Comparison of ENCODE assay signal across 8 cellular contexts in the genomic region with DNA sequence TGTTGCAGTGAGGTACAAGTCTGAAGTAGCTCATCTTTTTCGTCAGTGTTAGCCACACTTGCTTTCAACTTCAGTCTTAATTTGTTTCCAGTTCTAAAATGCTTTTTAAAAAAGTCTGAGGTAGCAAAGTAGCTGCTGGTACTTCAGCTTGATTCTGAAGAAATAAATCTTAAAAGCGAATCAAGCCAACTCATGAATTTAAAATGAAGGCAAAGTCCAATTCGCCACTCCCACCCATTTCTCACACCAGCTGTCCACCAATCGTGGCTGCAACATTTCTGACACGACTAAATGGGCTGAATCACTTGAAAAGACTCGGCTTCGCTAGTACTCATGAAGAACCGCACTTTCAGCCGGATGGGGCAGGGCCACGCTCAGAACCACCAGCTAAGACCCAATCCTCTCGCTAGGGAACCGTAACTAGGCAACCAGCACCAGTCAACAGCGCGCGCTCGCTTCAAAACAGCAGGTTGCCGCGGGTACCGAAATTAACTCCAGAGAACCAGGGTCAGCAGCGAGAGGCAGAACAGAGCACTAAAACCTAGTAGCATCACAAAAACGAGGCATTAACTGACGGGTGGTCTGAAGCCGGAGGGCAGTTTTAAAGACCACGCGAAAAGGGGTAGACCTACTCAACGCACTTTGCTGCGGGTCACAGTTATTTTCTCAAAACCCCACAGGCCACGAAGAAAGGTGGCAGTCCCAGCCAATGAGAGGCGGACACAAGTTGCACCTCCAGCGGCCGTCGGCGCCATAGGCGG. TPM values are rescaled to one million over a fixed set of nuclear protein-coding genes. Genes with fewer than 3 reads are reported as not detected.
A peak's percentile ranks its signal among the peaks of the same experiment; 100 is the strongest.
DNase-seq lines count a peak whose midpoint lies in the region; ATAC-seq and TF ChIP-seq lines count a peak whose summit lies in the region.

No MANE protein-coding gene starts in this region.

- no peaks in the 10 kb centered on the region for H3K9me3 ChIP-seq in body of pancreas
- H3K9me3 ChIP-seq in sigmoid colon, result no peaks in the 10 kb centered on the region

- intact Hi-C loops in body of pancreas (cut with DNase I), result no loop called here
- intact Hi-C loops in sigmoid colon (cut with DNase I), result loop anchor here (2.0 kb wide), 1 partner anchor 38 kb away; the partner anchor contains the start of gene MTFR2

- peak overlapping the region; percentile 89 for H3K4me3 ChIP-seq in GM08714 (ENCODE audit: low read length)
- H3K4me3 ChIP-seq in body of pancreas, result peak overlapping the region; percentile 65 to 98
- H3K4me3 ChIP-seq in sigmoid colon, result peak overlapping the region; percentile 78 to 99 (median 80)

- TF ChIP-seq POLR2A in body of pancreas (IDR thresholded peaks at IDR 0.05) (no peak), sigmoid colon (IDR thresholded peaks at IDR 0.05) (no peak)

- peak; percentile 34 for ATAC-seq in HG02588 (IDR thresholded peaks at IDR 0.05; ENCODE audit: unreplicated experiment)
- peak; percentile 43 for ATAC-seq in body of pancreas
- no peak for ATAC-seq in GM18858 (IDR thresholded peaks at IDR 0.05; ENCODE audit: unreplicated experiment)

- H3K27ac ChIP-seq in body of pancreas (peak overlapping the region; percentile 97 to 100 (median 100)), sigmoid colon (peak overlapping the region; percentile 97 to 100 (median 98))

- H3K27me3 ChIP-seq in body of pancreas (no peaks in the 10 kb centered on the region), sigmoid colon (no peaks in the 10 kb centered on the region)

- TF ChIP-seq CTCF in body of pancreas (IDR thresholded peaks at IDR 0.05) (peak in 3 of 7 experiments; percentile 47 to 64 (median 57)), sigmoid colon (IDR thresholded peaks at IDR 0.05) (peak in 3 of 4 experiments; percentile 34 to 59 (median 47))

- H3K36me3 ChIP-seq in body of pancreas (replicated peaks in 1 of 2; ENCODE audit: insufficient read depth in 1 of 2, low read depth in 2 of 2) (no peaks in the 10 kb centered on the region), sigmoid colon (no peaks in the 10 kb centered on the region)

- TF ChIP-seq EP300 in sigmoid colon (IDR thresholded peaks at IDR 0.05), result no peak

- H3K4me1 ChIP-seq in body of pancreas, result peaks cover 48% of the 10 kb centered on the region
- peaks cover 0 to 60% (median 56%) of the 10 kb centered on the region in 4 donors for H3K4me1 ChIP-seq in sigmoid colon

- peak; percentile 77 for DNase-seq in NCI-H1105 treated with DMSO at 0.1 percent for 48 hours (lab: John Stamatoyannopoulos, UW)
- peak; percentile 64 for DNase-seq in UCSD-AML1 (lab: John Stamatoyannopoulos, UW; ENCODE audit: unreplicated experiment)
- peak; percentile 82 to 92 (median 84) for DNase-seq in body of pancreas
- DNase-seq in iPS DF 19.7 (ENCODE audit: low read depth, low spot score), result peak; percentile 52
- DNase-seq in sigmoid colon, result peak; percentile 88

- 1% methylated on average over 34 of the region's 34 CpGs for WGBS in body of pancreas, 2 donors
- WGBS in sigmoid colon, 2 donors, result 0 to 1% methylated on average over 34 of the region's 34 CpGs

RNA-seq across cellular contexts. Expression of gene BCLAF1, which starts 0.9 kb away (rescaled TPM):
- 100 to 1,000 TPM in 1 of 2 donors, 10 to 100 TPM in 1; 77.8 to 179 TPM for total RNA-seq in body of pancreas
- total RNA-seq in sigmoid colon, result 100 to 1,000 TPM in 1 of 4 donors, 10 to 100 TPM in 3; 78.0 to 139 (median 91.2) TPM
- 10 to 100 TPM; 17.6 to 34.0 (median 18.6) TPM for polyA plus RNA-seq in sigmoid colon

RNA-seq across cellular contexts. Expression of gene MTFR2, which starts 38.6 kb away (rescaled TPM):
- under 1 TPM in 1 of 2 donors, not detected in 1; 0.78 TPM for total RNA-seq in body of pancreas
- total RNA-seq in sigmoid colon, result 1 to 10 TPM in 1 of 4 donors, under 1 TPM in 1, not detected in 2; 0.36 to 1.6 TPM
- 1 to 10 TPM in 2 of 3 donors, under 1 TPM in 1; 0.60 to 6.1 (median 1.6) TPM for polyA plus RNA-seq in sigmoid colon
